In genomic region chr7:66333443-66333842, GRCh38 we compare ENCODE assay signal across 30 cellular contexts.
"Had no signal": no experiment of that assay in that cellular context is flagged by ENCODE, and none has a peak within 500 bp of the region (broad histone marks: within the 10 kb centered on the region; RNA-seq: fewer than 3 reads in every experiment).

No MANE protein-coding gene starts in this region.

- H3K36me3 ChIP-seq: breast epithelium, left lung, thoracic aorta, uterus, WERI-Rb-1 had no signal

- H3K27me3 ChIP-seq: breast epithelium, left lung, uterus had no signal

- H3K4me1 ChIP-seq: breast epithelium, uterus had no signal

- FAIRE-seq: frontal cortex, keratinocyte had no signal

- H3K9me3 ChIP-seq: uterus had no signal

- DNase-seq: activated CD4-positive, alpha-beta T cell treated with anti-CD3 and anti-CD28 coated beads for 48 hours; activated CD4-positive, alpha-beta T cell treated with anti-CD3 and anti-CD28 coated beads, Interleukin-2, amount 50 U/mL, for 48 hours; activated gamma-delta T cell treated with Interleukin-2 at 50 U/mL for 16 hours; activated naive CD4-positive, alpha-beta T cell treated with anti-CD3 and anti-CD28 coated beads, Interleukin-2, amount 50 U/mL, for 16 hours; activated naive CD8-positive, alpha-beta T cell treated with anti-CD3 and anti-CD28 coated beads, Interleukin-2, amount 50 U/mL, for 24 hours; activated T-cell treated with anti-CD3 and anti-CD28 coated beads, Interleukin-2, amount 50 U/mL, for 4 hours; amygdala; central memory CD4-positive, alpha-beta T cell; effector CD4-positive, alpha-beta T cell; glutamatergic neuron; hippocampal formation; left lung; mucosa of descending colon; posterior cingulate gyrus; stimulated activated CD4-positive, alpha-beta T cell treated with anti-CD3 and anti-CD28 coated beads, Interleukin-4, amount 100 ng/mL, for 24 hours; T-helper 17 cell; T1000; uterus; WERI-Rb-1 had no signal

- H3K4me3 ChIP-seq: breast epithelium, left lung, lung, mucosa of descending colon, skin epidermis, thoracic aorta, uterus had no signal

- ATAC-seq: activated CD4-positive, CD25-positive, alpha-beta regulatory T cell treated with anti-CD3 and anti-CD28 coated beads, Interleukin-2, amount 50 U/mL, for 24 hours; activated naive CD8-positive, alpha-beta T cell treated with anti-CD3 and anti-CD28 coated beads, Interleukin-2, amount 50 U/mL, for 24 hours; activated T-cell treated with anti-CD3 and anti-CD28 coated beads, Interleukin-2, amount 50 U/mL, for 4 hours; activated T-helper 17 cell treated with anti-CD3 and anti-CD28 coated beads, Interleukin-2, amount 50 U/mL, for 72 hours; left lung; mucosa of descending colon; natural killer cell treated with Interleukin-12 subunit alpha and Interleukin-12 subunit beta and Interleukin-15 and Interleukin-18, amount 100 ng/mL, for 72 hours; sciatic nerve; stimulated activated effector memory CD8-positive, alpha-beta T cell treated with anti-CD3 and anti-CD28 coated beads, Interleukin-12 subunit alpha, Interleukin-12 subunit beta, amount 100 ng/mL, for 72 hours; T-helper 17 cell had no signal

- H3K27ac ChIP-seq: breast epithelium, left lung, thoracic aorta, uterus, WERI-Rb-1 had no signal
